ENCODE assay signal across 12 cellular contexts in genomic region chr1:180116964-180117763, GRCh38. TPM values are rescaled to one million over a fixed set of nuclear protein-coding genes. Genes with fewer than 3 reads are reported as not detected.
A peak's percentile ranks its signal among the peaks of the same experiment; 100 is the strongest.
DNase-seq lines count a peak whose midpoint lies in the region; ATAC-seq, FAIRE-seq and TF ChIP-seq lines count a peak whose summit lies in the region.
"Had no signal": no experiment of that assay in that cellular context is flagged by ENCODE, and none has a peak within 500 bp of the region (broad histone marks: within the 10 kb centered on the region; RNA-seq: fewer than 3 reads in every experiment).

No MANE protein-coding gene starts in this region.

- H3K9me3 ChIP-seq in BE2C = no peaks in the 10 kb centered on the region
- H3K9me3 ChIP-seq: tibial artery had no signal

- POLR2A ChIA-PET in activated CD4-positive, alpha-beta memory T cell treated with anti-CD3 and anti-CD28 coated beads, Interleukin-2, amount 10 ng/mL, durations not matched to agents 7 days and 5 days (lab: Charles Lee) = no interaction called here

- no peaks in the 10 kb centered on the region for H3K4me1 Mint-ChIP-seq in activated CD4-positive, alpha-beta memory T cell treated with anti-CD3 and anti-CD28 coated beads, Interleukin-2, amount 10 ng/mL, durations not matched to agents 7 days and 5 days
- H3K4me1 Mint-ChIP-seq: activated naive CD8-positive, alpha-beta T cell treated with anti-CD3 and anti-CD28 coated beads for 36 hours had no signal

- CTCF ChIA-PET in activated CD4-positive, alpha-beta memory T cell treated with anti-CD3 and anti-CD28 coated beads, Interleukin-2, amount 10 ng/mL, durations not matched to agents 7 days and 5 days (lab: Charles Lee) = no interaction called here

- no peaks in the 10 kb centered on the region; the same call in none of the 2 replicates for H3K36me3 ChIP-seq in BE2C
- no peaks in the 10 kb centered on the region for H3K36me3 ChIP-seq in kidney epithelial cell (ENCODE audit: control insufficient read depth, insufficient read depth, low read length)

- H3K4me1 ChIP-seq in BE2C = peaks cover 4% of the 10 kb centered on the region; the same call in 1 of the 2 replicates
- H3K4me1 ChIP-seq: parathyroid adenoma, tibial artery had no signal

- no peaks in the 10 kb centered on the region for H3K9me3 Mint-ChIP-seq in activated CD4-positive, alpha-beta memory T cell treated with anti-CD3 and anti-CD28 coated beads, Interleukin-2, amount 10 ng/mL, durations not matched to agents 7 days and 5 days

- no peak overlapping the region for H3K4me3 Mint-ChIP-seq in activated CD4-positive, alpha-beta memory T cell treated with anti-CD3 and anti-CD28 coated beads, Interleukin-2, amount 10 ng/mL, durations not matched to agents 7 days and 5 days
- H3K4me3 Mint-ChIP-seq: activated naive CD8-positive, alpha-beta T cell treated with anti-CD3 and anti-CD28 coated beads for 36 hours had no signal

- H3K36me3 Mint-ChIP-seq in activated CD4-positive, alpha-beta memory T cell treated with anti-CD3 and anti-CD28 coated beads, Interleukin-2, amount 10 ng/mL, durations not matched to agents 7 days and 5 days (ENCODE audit: low read depth) = peaks cover 15% of the 10 kb centered on the region

- H3K27me3 ChIP-seq in BE2C (no peaks in the 10 kb centered on the region), kidney epithelial cell (ENCODE audit: control insufficient read depth, insufficient read depth, low read length) (no peaks in the 10 kb centered on the region)
- H3K27me3 ChIP-seq: tibial artery had no signal

- no peak for FAIRE-seq in urothelium cell line (lab: Jason Lieb, UNC)

- ATAC-seq in HG02884 (IDR thresholded peaks at IDR 0.05; ENCODE audit: unreplicated experiment) = no peak

- H3K27ac Mint-ChIP-seq in activated CD4-positive, alpha-beta memory T cell treated with anti-CD3 and anti-CD28 coated beads, Interleukin-2, amount 10 ng/mL, durations not matched to agents 7 days and 5 days = no peak overlapping the region
- H3K27ac Mint-ChIP-seq: activated naive CD8-positive, alpha-beta T cell treated with anti-CD3 and anti-CD28 coated beads for 36 hours had no signal

- DNase-seq in BE2C (peak; percentile 30), LoVo (ENCODE audit: low spot score) (peak; percentile 8), amniotic epithelial cell (ENCODE audit: low read depth) (peak; percentile 91), kidney epithelial cell (ENCODE audit: low read depth) (peak; percentile 42), urothelium cell line (ENCODE audit: low spot score) (no peak), NCI-H1092 treated with DMSO at 0.1 percent for 48 hours (lab: John Stamatoyannopoulos, UW) (no peak)
- no peak for DNase-seq in activated CD4-positive, alpha-beta memory T cell treated with anti-CD3 and anti-CD28 coated beads, Interleukin-2, amount 10 ng/mL, durations not matched to agents 7 days and 5 days
- DNase-seq: activated naive CD8-positive, alpha-beta T cell treated with anti-CD3 and anti-CD28 coated beads for 36 hours; NCI-H2029; tibial artery had no signal

- no peak for TF ChIP-seq CTCF in BE2C (IDR thresholded peaks at IDR 0.05; ENCODE audit: low read depth, low read length)
- no peak for TF ChIP-seq CTCF in kidney epithelial cell (IDR thresholded peaks at IDR 0.05; ENCODE audit: insufficient read depth, low read length, poor library complexity, severe bottlenecking)

- H3K4me3 ChIP-seq in BE2C (ENCODE audit: low read depth, low read length) = no peak overlapping the region
- H3K4me3 ChIP-seq in kidney epithelial cell (ENCODE audit: low read depth, low read length) = no peak overlapping the region
- H3K4me3 ChIP-seq: tibial artery had no signal

- no peaks in the 10 kb centered on the region for H3K27me3 Mint-ChIP-seq in activated CD4-positive, alpha-beta memory T cell treated with anti-CD3 and anti-CD28 coated beads, Interleukin-2, amount 10 ng/mL, durations not matched to agents 7 days and 5 days
- H3K27me3 Mint-ChIP-seq: activated naive CD8-positive, alpha-beta T cell treated with anti-CD3 and anti-CD28 coated beads for 36 hours had no signal

RNA-seq across cellular contexts. Expression of gene QSOX1, which starts 37.5 kb away (rescaled TPM):
- 151 TPM for polyA plus RNA-seq in BE2C (2012; ENCODE audit: insufficient read depth, insufficient read length, low read depth)
- 202 and 225 TPM in 2 replicates for total RNA-seq in kidney epithelial cell
- 10 to 100 TPM; 28.9 to 35.1 TPM for total RNA-seq in activated CD4-positive, alpha-beta memory T cell treated with anti-CD3 and anti-CD28 coated beads, Interleukin-2, amount 10 ng/mL, durations not matched to agents 7 days and 5 days

Comparison
In these comparisons a context has a peak if more than half of its experiments do, and no peak if none do; other contexts are left out.
1. DNase-seq: peak in BE2C (single experiment), LoVo (single experiment), amniotic epithelial cell (single experiment) and kidney epithelial cell (single experiment); none in activated CD4-positive, alpha-beta memory T cell treated with anti-CD3 and anti-CD28 coated beads, Interleukin-2, amount 10 ng/mL, durations not matched to agents 7 days and 5 days (single experiment), urothelium cell line (single experiment) and NCI-H1092 treated with DMSO at 0.1 percent for 48 hours (single experiment).